ENCODE assay signal across 8 cellular contexts in genomic region chr11:119371778-119372182, GRCh38. TPM values are rescaled to one million over a fixed set of nuclear protein-coding genes. Genes with fewer than 3 reads are reported as not detected.
DNase-seq lines count a peak whose midpoint lies in the region; ATAC-seq and TF ChIP-seq lines count a peak whose summit lies in the region.

No MANE protein-coding gene starts in this region.

- H3K9me3 ChIP-seq in Panc1 (ENCODE audit: control insufficient read depth, insufficient read depth, low read depth, low read length) (no peaks in the 10 kb centered on the region), thoracic aorta (no peaks in the 10 kb centered on the region)

- in situ Hi-C loops in Panc1 (cut with HindIII; ENCODE audit: low pct_unique_long_range_greater_than_20kb, low sequenced_read_pairs), result no loop called here

- peak; percentile 41; the same call in 1 of the 2 replicates for ATAC-seq in Panc1
- ATAC-seq in thoracic aorta (ENCODE audit: insufficient number of reproducible peaks, low FRiP score, low read depth), result no peak
- no peak for ATAC-seq in HG03460 (IDR thresholded peaks at IDR 0.05; ENCODE audit: unreplicated experiment)

- no peak overlapping the region for H3K4me3 ChIP-seq in Panc1 (ENCODE audit: low read depth in 2 of 2, low read length in 2 of 2)
- no peak overlapping the region for H3K4me3 ChIP-seq in thoracic aorta

- intact Hi-C loops in Panc1 (cut with micrococcal nuclease; ENCODE audit: unreplicated experiment), result loop anchor here (5.0 kb wide), 1 partner anchor 34 kb away; no protein-coding TSS in a partner anchor

- CTCF ChIA-PET in Panc1 (lab: Charles Lee), result interaction anchor here (0.6 to 1.5 kb wide), 3 partner anchors 12 to 194 kb away, joined by 3 to 6 read pairs (median 6); no protein-coding TSS in a partner anchor

- POLR2A ChIA-PET in Panc1 (lab: Charles Lee), result no interaction called here

- H3K4me1 ChIP-seq in Panc1 (ENCODE audit: control insufficient read depth, insufficient read depth, low read length), result peaks cover 16% of the 10 kb centered on the region
- H3K4me1 ChIP-seq in thoracic aorta (ENCODE audit: control insufficient read depth in 1 of 2, low read depth in 2 of 2), result peaks cover 7 to 30% of the 10 kb centered on the region in 2 donors

- TF ChIP-seq CTCF in Panc1 (IDR thresholded peaks at IDR 0.05), result no peak; the same call in 1 of the 2 replicates
- TF ChIP-seq CTCF in thoracic aorta (IDR thresholded peaks at IDR 0.05), result peak; percentile 14

- DNase-seq in NCI-H526 (lab: John Stamatoyannopoulos, UW), result peak; percentile 39 to 73
- DNase-seq in NCI-H526 treated with DMSO at 0.1 percent for 48 hours (lab: John Stamatoyannopoulos, UW), result no peak
- DNase-seq in Panc1 (ENCODE audit: low read depth, low spot score), result no peak
- peak; percentile 48 for DNase-seq in glomerular visceral epithelial cell (ENCODE audit: extremely low spot score)
- no peak for DNase-seq in thoracic aorta (ENCODE audit: low spot score)
- DNase-seq in SKM-1 treated with dmso at 0.1 percent for 144 hours (lab: John Stamatoyannopoulos, UW; ENCODE audit: unreplicated experiment), result no peak
- no peak for DNase-seq in stimulated activated naive CD4-positive, alpha-beta T cell treated with Interleukin-2 at 50 U/mL for 16 hours (lab: John Stamatoyannopoulos, UW)

- H3K27ac ChIP-seq in Panc1 (ENCODE audit: low read length) (no peak overlapping the region), thoracic aorta (no peak overlapping the region)

- BruUV-seq in Panc1 (replicated peaks; lab: Mats Ljungman, UMichigan), result no TSS peak

- H3K36me3 ChIP-seq in Panc1 (ENCODE audit: control insufficient read depth, insufficient read depth, low read length) (no peaks in the 10 kb centered on the region), thoracic aorta (no peaks in the 10 kb centered on the region)

- H3K27me3 ChIP-seq in Panc1 (ENCODE audit: control insufficient read depth, insufficient read depth, low read length) (no peaks in the 10 kb centered on the region), thoracic aorta (replicated peaks; ENCODE audit: insufficient read depth) (no peaks in the 10 kb centered on the region)

RNA-seq across cellular contexts. Expression of gene USP2, which starts 9.7 kb away (rescaled TPM):
- 3.1 TPM for total RNA-seq in Panc1 (2021; ENCODE audit: unreplicated experiment)
- 2.3 TPM for polyA plus RNA-seq in Panc1 (2012; ENCODE audit: insufficient read length)
- total RNA-seq in thoracic aorta, result 1 to 10 TPM in 1 of 2 donors, under 1 TPM in 1; 0.68 to 2.1 TPM

RNA-seq across cellular contexts. Expression of gene MFRP, which starts 25.3 kb away (rescaled TPM):
- total RNA-seq in Panc1 (2021; ENCODE audit: unreplicated experiment) (not detected), thoracic aorta (under 1 TPM in 1 of 2 donors, not detected in 1; 0.27 TPM)
- not detected for polyA plus RNA-seq in Panc1 (2012; ENCODE audit: insufficient read length)

RNA-seq across cellular contexts. Expression of gene C1QTNF5, which starts 31.1 kb away (rescaled TPM):
- not detected for total RNA-seq in Panc1 (2021; ENCODE audit: unreplicated experiment)
- not detected for polyA plus RNA-seq in Panc1 (2012; ENCODE audit: insufficient read length)
- total RNA-seq in thoracic aorta, result 10 to 100 TPM; 53.2 to 98.2 TPM

RNA-seq across cellular contexts. Expression of gene RNF26, which starts 37.5 kb away (rescaled TPM):
- 69.0 TPM for total RNA-seq in Panc1 (2021; ENCODE audit: unreplicated experiment)
- 58.5 TPM for polyA plus RNA-seq in Panc1 (2012; ENCODE audit: insufficient read length)
- 10 to 100 TPM; 11.0 to 12.1 TPM for total RNA-seq in thoracic aorta

RNA-seq across cellular contexts. Expression of gene THY1, which starts 51.2 kb away (rescaled TPM):
- total RNA-seq in Panc1 (2021; ENCODE audit: unreplicated experiment) (13.7 TPM), thoracic aorta (10 to 100 TPM; 12.0 to 15.4 TPM)
- polyA plus RNA-seq in Panc1 (2012; ENCODE audit: insufficient read length), result 24.3 TPM

Comparison
In these comparisons a context has a peak if more than half of its experiments do, and no peak if none do; other contexts are left out.
1. DNase-seq: peak in NCI-H526 (2 of 2) and glomerular visceral epithelial cell (single experiment); none in NCI-H526 treated with DMSO at 0.1 percent for 48 hours (single experiment), Panc1 (single experiment), thoracic aorta (single experiment), SKM-1 treated with dmso at 0.1 percent for 144 hours (single experiment) and stimulated activated naive CD4-positive, alpha-beta T cell treated with Interleukin-2 at 50 U/mL for 16 hours (single experiment).
2. RNA of gene C1QTNF5, which starts 31.1 kb away (total RNA-seq): 53.2 to 98.2 TPM in thoracic aorta; not detected in Panc1 (single experiment); every median in the first group is over 10 times any median in the second.